18 cellular contexts compared by ENCODE assay signal in the genomic region with DNA sequence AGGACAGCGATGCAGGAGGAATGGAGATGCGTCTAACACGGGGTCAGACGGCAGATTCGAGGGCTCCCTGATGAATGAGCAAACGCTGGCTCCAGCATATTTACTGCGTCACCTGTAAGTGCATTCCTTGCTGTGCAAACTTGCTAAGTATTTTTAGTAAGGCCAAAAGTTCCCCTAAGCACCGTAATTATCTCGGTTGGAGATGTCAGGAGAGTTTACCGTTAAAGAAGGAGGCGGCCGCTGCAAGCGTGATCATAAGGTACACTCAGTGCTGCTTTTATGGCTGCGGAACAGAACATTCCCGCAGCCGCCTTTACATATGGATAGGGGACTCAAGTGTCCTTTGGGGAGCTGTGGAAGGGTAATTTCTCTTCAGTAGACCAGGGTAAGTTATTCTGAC.
"Had no signal": no experiment of that assay in that cellular context is flagged by ENCODE, and none has a peak within 500 bp of the region (broad histone marks: within the 10 kb centered on the region; RNA-seq: fewer than 3 reads in every experiment).

No MANE protein-coding gene starts in this region.

- H3K9me3 ChIP-seq: spleen, thoracic aorta had no signal

- H3K36me3 ChIP-seq: cardiac muscle cell, spleen, thoracic aorta had no signal

- ATAC-seq: activated CD8-positive, alpha-beta memory T cell treated with anti-CD3 and anti-CD28 coated beads, Interleukin-2, amount 10 ng/mL, durations not matched to agents 7 days and 5 days; left cardiac atrium; natural killer cell treated with Interleukin-12 subunit alpha and Interleukin-12 subunit beta and Interleukin-15 and Interleukin-18, amount 100 ng/mL, for 72 hours; stimulated activated memory B cell treated with anti-CD40 and anti-IgM and Interleukin-4, amounts not matched to agents 10 μg/mL and 1 μg/mL and 100 μg/mL, for 72 hours had no signal

- DNase-seq: activated B cell treated with CpG ODN at 0.5 μM for 24 hours; activated CD4-positive, alpha-beta memory T cell treated with anti-CD3 and anti-CD28 coated beads, Interleukin-2, amount 10 ng/mL, durations not matched to agents 7 days and 5 days; activated CD4-positive, alpha-beta T cell treated with anti-CD3 and anti-CD28 coated beads for 48 hours; activated CD8-positive, alpha-beta memory T cell treated with anti-CD3 and anti-CD28 coated beads, Interleukin-2, amount 10 ng/mL, durations not matched to agents 7 days and 5 days; activated naive CD4-positive, alpha-beta T cell; activated naive CD8-positive, alpha-beta T cell treated with anti-CD3 and anti-CD28 coated beads, Interleukin-2, amount 10 ng/mL, durations not matched to agents 7 days and 5 days; amygdala; dorsolateral prefrontal cortex; left cardiac atrium; occipital lobe; posterior cingulate gyrus; spleen; stimulated activated CD4-positive, alpha-beta T cell treated with anti-CD3 and anti-CD28 coated beads, Interleukin-4, amount 100 ng/mL, for 4 hours had no signal

- H3K27me3 ChIP-seq: cardiac muscle cell, hepatocyte had no signal

- H3K4me1 ChIP-seq: spleen had no signal

- H3K27ac ChIP-seq: cardiac muscle cell, dorsolateral prefrontal cortex, hepatocyte, spleen, thoracic aorta had no signal

- H3K4me3 ChIP-seq: cardiac muscle cell, dorsolateral prefrontal cortex, hepatocyte, spleen, thoracic aorta had no signal
